1 cellular context compared by ENCODE assay signal in the genomic region with DNA sequence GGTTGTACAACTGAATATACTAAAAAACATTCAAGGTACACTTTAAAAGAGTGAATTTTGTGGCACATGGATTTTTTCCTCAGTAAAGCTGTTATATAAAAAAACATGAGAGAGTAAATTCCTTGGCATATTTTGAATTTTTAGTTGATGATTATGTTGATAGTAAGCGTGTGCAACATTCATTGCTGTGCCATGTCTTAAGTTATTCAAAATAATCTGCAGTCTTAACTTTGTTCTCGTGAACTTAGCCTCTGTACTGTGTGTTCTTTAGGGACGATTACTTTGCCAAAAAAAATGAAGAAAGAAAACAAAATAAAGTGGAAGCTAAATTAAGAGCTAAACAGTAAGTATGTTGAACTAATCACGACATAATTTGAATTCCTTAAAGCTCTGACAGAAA.
TF ChIP-seq lines count a peak whose summit lies in the region.

No MANE protein-coding gene starts in this region.

TF ChIP-seq in IMR-90, 13 proteins besides CTCF, POLR2A, EP300 and RAD21:
- TF ChIP-seq CEBPB (IDR thresholded peaks at IDR 0.05; ENCODE audit: low read depth, low read length) = peak; percentile 37; the same call in 1 of the 2 replicates
- TF ChIP-seq, protein P1, sequence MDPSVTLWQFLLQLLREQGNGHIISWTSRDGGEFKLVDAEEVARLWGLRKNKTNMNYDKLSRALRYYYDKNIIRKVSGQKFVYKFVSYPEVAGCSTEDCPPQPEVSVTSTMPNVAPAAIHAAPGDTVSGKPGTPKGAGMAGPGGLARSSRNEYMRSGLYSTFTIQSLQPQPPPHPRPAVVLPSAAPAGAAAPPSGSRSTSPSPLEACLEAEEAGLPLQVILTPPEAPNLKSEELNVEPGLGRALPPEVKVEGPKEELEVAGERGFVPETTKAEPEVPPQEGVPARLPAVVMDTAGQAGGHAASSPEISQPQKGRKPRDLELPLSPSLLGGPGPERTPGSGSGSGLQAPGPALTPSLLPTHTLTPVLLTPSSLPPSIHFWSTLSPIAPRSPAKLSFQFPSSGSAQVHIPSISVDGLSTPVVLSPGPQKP (IDR thresholded peaks at IDR 0.05; ENCODE audit: borderline replicate concordance, low read depth, low read length) = no peak
